Comparison of ENCODE assay signal across 2 cellular contexts in the genomic region with DNA sequence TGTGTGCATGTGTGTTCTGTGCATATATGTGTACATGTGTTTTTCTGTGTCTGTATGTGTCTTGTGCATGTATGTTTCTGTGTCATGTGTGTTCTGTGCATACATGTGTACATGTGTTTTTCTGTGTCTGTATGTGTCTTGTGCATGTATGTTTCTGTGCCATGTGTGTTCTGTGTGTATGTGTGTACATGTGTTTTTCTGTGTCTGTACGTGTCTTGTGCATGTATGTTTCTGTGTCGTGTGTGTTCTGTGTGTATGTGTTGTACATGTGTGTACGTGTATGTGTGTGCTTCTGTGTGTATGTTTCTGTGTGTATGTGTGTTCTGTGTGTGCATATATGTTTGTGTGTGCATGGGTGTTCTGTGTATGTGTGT.
TF ChIP-seq lines count a peak whose summit lies in the region.

No MANE protein-coding gene starts in this region.

TF ChIP-seq in A549, 52 proteins besides CTCF, POLR2A, EP300 and RAD21:
- TF ChIP-seq, protein P1, sequence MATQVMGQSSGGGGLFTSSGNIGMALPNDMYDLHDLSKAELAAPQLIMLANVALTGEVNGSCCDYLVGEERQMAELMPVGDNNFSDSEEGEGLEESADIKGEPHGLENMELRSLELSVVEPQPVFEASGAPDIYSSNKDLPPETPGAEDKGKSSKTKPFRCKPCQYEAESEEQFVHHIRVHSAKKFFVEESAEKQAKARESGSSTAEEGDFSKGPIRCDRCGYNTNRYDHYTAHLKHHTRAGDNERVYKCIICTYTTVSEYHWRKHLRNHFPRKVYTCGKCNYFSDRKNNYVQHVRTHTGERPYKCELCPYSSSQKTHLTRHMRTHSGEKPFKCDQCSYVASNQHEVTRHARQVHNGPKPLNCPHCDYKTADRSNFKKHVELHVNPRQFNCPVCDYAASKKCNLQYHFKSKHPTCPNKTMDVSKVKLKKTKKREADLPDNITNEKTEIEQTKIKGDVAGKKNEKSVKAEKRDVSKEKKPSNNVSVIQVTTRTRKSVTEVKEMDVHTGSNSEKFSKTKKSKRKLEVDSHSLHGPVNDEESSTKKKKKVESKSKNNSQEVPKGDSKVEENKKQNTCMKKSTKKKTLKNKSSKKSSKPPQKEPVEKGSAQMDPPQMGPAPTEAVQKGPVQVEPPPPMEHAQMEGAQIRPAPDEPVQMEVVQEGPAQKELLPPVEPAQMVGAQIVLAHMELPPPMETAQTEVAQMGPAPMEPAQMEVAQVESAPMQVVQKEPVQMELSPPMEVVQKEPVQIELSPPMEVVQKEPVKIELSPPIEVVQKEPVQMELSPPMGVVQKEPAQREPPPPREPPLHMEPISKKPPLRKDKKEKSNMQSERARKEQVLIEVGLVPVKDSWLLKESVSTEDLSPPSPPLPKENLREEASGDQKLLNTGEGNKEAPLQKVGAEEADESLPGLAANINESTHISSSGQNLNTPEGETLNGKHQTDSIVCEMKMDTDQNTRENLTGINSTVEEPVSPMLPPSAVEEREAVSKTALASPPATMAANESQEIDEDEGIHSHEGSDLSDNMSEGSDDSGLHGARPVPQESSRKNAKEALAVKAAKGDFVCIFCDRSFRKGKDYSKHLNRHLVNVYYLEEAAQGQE (IDR thresholded peaks at IDR 0.05) = no peak
- no peak for TF ChIP-seq ELK1 (IDR thresholded peaks at IDR 0.05; ENCODE audit: low read depth, low read length)
- TF ChIP-seq ESRRA (IDR thresholded peaks at IDR 0.05; ENCODE audit: borderline replicate concordance, low read length) = no peak
- no peak for TF ChIP-seq ZFP36 (IDR thresholded peaks at IDR 0.05; ENCODE audit: borderline replicate concordance, partially characterized antibody)
- no peak for TF ChIP-seq SMC3 (IDR thresholded peaks at IDR 0.05)
- TF ChIP-seq HEYL (CRISPR knock-in tag; IDR thresholded peaks at IDR 0.05) = no peak
- no peak for TF ChIP-seq FOXS1 (CRISPR knock-in tag; IDR thresholded peaks at IDR 0.05)
- TF ChIP-seq, protein P2, sequence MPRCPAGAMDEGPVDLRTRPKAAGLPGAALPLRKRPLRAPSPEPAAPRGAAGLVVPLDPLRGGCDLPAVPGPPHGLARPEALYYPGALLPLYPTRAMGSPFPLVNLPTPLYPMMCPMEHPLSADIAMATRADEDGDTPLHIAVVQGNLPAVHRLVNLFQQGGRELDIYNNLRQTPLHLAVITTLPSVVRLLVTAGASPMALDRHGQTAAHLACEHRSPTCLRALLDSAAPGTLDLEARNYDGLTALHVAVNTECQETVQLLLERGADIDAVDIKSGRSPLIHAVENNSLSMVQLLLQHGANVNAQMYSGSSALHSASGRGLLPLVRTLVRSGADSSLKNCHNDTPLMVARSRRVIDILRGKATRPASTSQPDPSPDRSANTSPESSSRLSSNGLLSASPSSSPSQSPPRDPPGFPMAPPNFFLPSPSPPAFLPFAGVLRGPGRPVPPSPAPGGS (IDR thresholded peaks at IDR 0.05) = no peak
- no peak for TF ChIP-seq TP53 (CRISPR knock-in tag; IDR thresholded peaks at IDR 0.05)

TF ChIP-seq in HEK293, 187 proteins besides CTCF, POLR2A, EP300 and RAD21:
- peak; percentile 57; the same call in 1 of the 2 replicates for TF ChIP-seq ZNF48 (tag by site-specific recombination; IDR thresholded peaks at IDR 0.05)
- no peak for TF ChIP-seq GLIS2 (tag by site-specific recombination; IDR thresholded peaks at IDR 0.05)
